ENCODE assay signal across 8 cellular contexts in genomic region chr1:233440952-233441401, GRCh38.
DNase-seq lines count a peak whose midpoint lies in the region; ATAC-seq and TF ChIP-seq lines count a peak whose summit lies in the region.

No MANE protein-coding gene starts in this region.

- no peaks in the 10 kb centered on the region for H3K36me3 ChIP-seq in PC-9 (ENCODE audit: low read depth)

- CTCF ChIA-PET in AG04450 (lab: Charles Lee), result interaction anchor here (0.6 to 1.7 kb wide), 15 partner anchors 9 to 673 kb away, joined by 3 to 7 read pairs (median 3); no protein-coding TSS in a partner anchor
- CTCF ChIA-PET in PC-9 (lab: Charles Lee), result interaction anchor here (0.7 to 1.3 kb wide), 11 partner anchors 77 to 1714 kb away, joined by 3 to 9 read pairs (median 4); no protein-coding TSS in a partner anchor

- no peaks in the 10 kb centered on the region for H3F3A ChIP-seq in PC-9 (ENCODE audit: insufficient read depth, low read depth)

- no peak for DNase-seq in AG04450 (ENCODE audit: low read depth, low spot score)
- DNase-seq in GM12865 (ENCODE audit: low read depth), result peak; percentile 74
- peak; percentile 35 for DNase-seq in LHCN-M2 (ENCODE audit: low read depth)
- peak; percentile 47 to 72 for DNase-seq in PC-9
- peak; percentile 78 for DNase-seq in epithelial cell of esophagus (ENCODE audit: low read depth)
- DNase-seq in middle frontal gyrus (ENCODE audit: extremely low spot score, low spot score), result peak; percentile 64

- no peaks in the 10 kb centered on the region for H3K9me2 ChIP-seq in PC-9 (ENCODE audit: insufficient read depth)

- H2AFZ ChIP-seq in PC-9, result peak overlapping the region; percentile 32; the same call in 1 of the 2 replicates

- TF ChIP-seq CTCF in AG04450 (IDR thresholded peaks at IDR 0.05; ENCODE audit: low read depth, low read length), result peak; percentile 55
- TF ChIP-seq CTCF in GM12865 (IDR thresholded peaks at IDR 0.05; ENCODE audit: insufficient read depth, low read depth, low read length, missing control alignments), result peak; percentile 69
- peak; percentile 81 for TF ChIP-seq CTCF in PC-9 (conservative IDR thresholded peaks at IDR 0.05)
- peak; percentile 77 for TF ChIP-seq CTCF in epithelial cell of esophagus (IDR thresholded peaks at IDR 0.05; ENCODE audit: insufficient read depth, low read depth, low read length, missing control alignments)

- ATAC-seq in HG02840 (IDR thresholded peaks at IDR 0.05; ENCODE audit: low FRiP score, unreplicated experiment) (no peak), GM21825 (IDR thresholded peaks at IDR 0.05; ENCODE audit: unreplicated experiment) (no peak)

- H3K9me3 ChIP-seq in AG04450 (ENCODE audit: control insufficient read depth, insufficient read depth, low read length) (no peaks in the 10 kb centered on the region; the same call in 1 of the 2 replicates), PC-9 (ENCODE audit: insufficient read depth, low read depth) (no peaks in the 10 kb centered on the region)

- H3K4me2 ChIP-seq in PC-9, result peak overlapping the region; percentile 32; the same call in 1 of the 2 replicates

- H3K79me2 ChIP-seq in PC-9 (ENCODE audit: low read depth), result no peaks in the 10 kb centered on the region

- BruUV-seq in PC-9 (replicated peaks; lab: Mats Ljungman, UMichigan), result no TSS peak

- H3K27me3 ChIP-seq in AG04450 (ENCODE audit: control insufficient read depth, insufficient read depth, low read length) (no peaks in the 10 kb centered on the region), PC-9 (ENCODE audit: insufficient read depth, low read depth) (no peaks in the 10 kb centered on the region)

- no peaks in the 10 kb centered on the region for H4K20me1 ChIP-seq in PC-9 (ENCODE audit: insufficient read depth)

- H3K4me3 ChIP-seq in AG04450 (ENCODE audit: low read depth, low read length), result no peak overlapping the region
- H3K4me3 ChIP-seq in GM12865 (ENCODE audit: low read depth, low read length), result no peak overlapping the region
- no peak overlapping the region for H3K4me3 ChIP-seq in PC-9
- H3K4me3 ChIP-seq in epithelial cell of esophagus (ENCODE audit: low read length), result no peak overlapping the region

- POLR2A ChIA-PET in AG04450 (lab: Yijun Ruan, JAX), result no interaction called here
- POLR2A ChIA-PET in PC-9 (lab: Charles Lee; ENCODE audit: unreplicated experiment), result interaction anchor here (0.5 kb wide), 1 partner anchor 639 kb away, joined by 3 read pairs; no protein-coding TSS in a partner anchor

- intact Hi-C loops in PC-9 (cut with micrococcal nuclease; ENCODE audit: unreplicated experiment), result loop anchor here (1.0 to 10.0 kb wide), 9 partner anchors 78 to 670 kb away; partner anchors contain the start of genes KCNK1 and SLC35F3

- H3K4me1 ChIP-seq in PC-9 (replicated peaks; ENCODE audit: insufficient read depth), result peaks cover 9% of the 10 kb centered on the region; the same call in 1 of the 2 replicates

- H3K27ac ChIP-seq in AG04450 (ENCODE audit: low read depth, low read length) (no peak overlapping the region), PC-9 (no peak overlapping the region)
